In the genomic region with DNA sequence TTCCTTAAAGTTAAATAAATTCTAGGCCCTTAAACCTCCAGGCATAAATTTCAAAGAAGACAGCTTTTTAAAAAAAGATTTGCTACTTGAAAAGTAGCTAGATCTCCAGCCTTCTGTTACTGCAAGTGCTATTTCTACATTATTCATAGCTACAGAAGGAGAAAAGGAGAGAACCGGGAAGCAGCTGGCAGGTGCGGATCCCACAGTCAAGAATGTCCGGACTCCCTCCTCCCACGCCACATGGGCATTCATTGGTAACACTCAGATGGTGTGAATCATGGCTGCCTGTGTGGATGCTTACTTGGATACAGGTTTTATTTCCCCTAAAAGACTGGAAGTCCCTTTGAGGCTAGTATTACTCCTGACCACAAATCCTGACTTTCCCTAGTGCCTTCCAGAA, we compare ENCODE assay signal across 15 cellular contexts. TPM values are rescaled to one million over a fixed set of nuclear protein-coding genes. Genes with fewer than 3 reads are reported as not detected.
DNase-seq lines count a peak whose midpoint lies in the region; ATAC-seq and TF ChIP-seq lines count a peak whose summit lies in the region.
"Had no signal": no experiment of that assay in that cellular context is flagged by ENCODE, and none has a peak within 500 bp of the region (broad histone marks: within the 10 kb centered on the region; RNA-seq: fewer than 3 reads in every experiment).

No MANE protein-coding gene starts in this region.

- H3K27me3 ChIP-seq in left ventricle myocardium inferior (ENCODE audit: low read depth) (no peaks in the 10 kb centered on the region), brain microvascular endothelial cell (replicated peaks) (no peaks in the 10 kb centered on the region), testis (no peaks in the 10 kb centered on the region)
- H3K27me3 ChIP-seq: body of pancreas, sigmoid colon had no signal

- WGBS in testis, 2 donors, result 65 to 66% methylated on average over 4 of the region's 4 CpGs

- in situ Hi-C loops in brain microvascular endothelial cell (cut with HindIII; ENCODE audit: low pct_ligation_motif_present, low sequenced_read_pairs), result no loop called here

- TF ChIP-seq CTCF in left ventricle myocardium inferior (IDR thresholded peaks at IDR 0.05; ENCODE audit: borderline replicate concordance), result no peak
- TF ChIP-seq CTCF in brain microvascular endothelial cell (IDR thresholded peaks at IDR 0.05; ENCODE audit: low read depth, low read length, missing control alignments), result no peak
- TF ChIP-seq CTCF in testis (IDR thresholded peaks at IDR 0.05), result peak in 1 of 3 experiments; percentile 4

- peaks cover 14% of the 10 kb centered on the region for H3K4me1 ChIP-seq in left ventricle myocardium inferior
- H3K4me1 ChIP-seq in testis, result peaks cover 4% of the 10 kb centered on the region

- no peak overlapping the region for H3K4me3 ChIP-seq in left ventricle myocardium inferior
- no peak overlapping the region for H3K4me3 ChIP-seq in brain microvascular endothelial cell (ENCODE audit: low read depth, low read length)
- H3K4me3 ChIP-seq in testis, result no peak overlapping the region
- H3K4me3 ChIP-seq: body of pancreas, sigmoid colon had no signal

- ATAC-seq in left cardiac atrium (peak; percentile 53 to 69), HG02642 (IDR thresholded peaks at IDR 0.05; ENCODE audit: poor library complexity, unreplicated experiment) (no peak)

- no peak overlapping the region for H3K27ac ChIP-seq in left ventricle myocardium inferior (replicated peaks)
- peak overlapping the region; percentile 34 for H3K27ac ChIP-seq in brain microvascular endothelial cell
- no peak overlapping the region for H3K27ac ChIP-seq in testis
- H3K27ac ChIP-seq: body of pancreas had no signal

- intact Hi-C loops in left cardiac atrium (cut with DNase I) (loop anchor here in 1 of 2 donors (10.0 kb wide), 1 partner anchor 160 kb away; no protein-coding TSS in a partner anchor), left ventricle myocardium inferior (cut with micrococcal nuclease) (no loop called here), testis (cut with DNase I; ENCODE audit: low total_unique reads) (loop anchor here (10.0 kb wide), 1 partner anchor 160 kb away; no protein-coding TSS in a partner anchor)

- H3K9me3 ChIP-seq in left ventricle myocardium inferior (replicated peaks), result no peaks in the 10 kb centered on the region
- no peaks in the 10 kb centered on the region for H3K9me3 ChIP-seq in testis
- H3K9me3 ChIP-seq: body of pancreas, sigmoid colon had no signal

- DNase-seq in left cardiac atrium (no peak), left ventricle myocardium inferior (no peak), brain microvascular endothelial cell (no peak), left kidney (ENCODE audit: low read depth, low spot score) (peak; percentile 64), testis (peak; percentile 36), GM19238 (ENCODE audit: insufficient read length, low spot score) (no peak), HPDE6-E6E7 (ENCODE audit: extremely low spot score) (no peak)
- DNase-seq: activated CD4-positive, alpha-beta memory T cell treated with anti-CD3 and anti-CD28 coated beads, Interleukin-2, amount 10 ng/mL, durations not matched to agents 7 days and 5 days; activated effector memory CD4-positive, alpha-beta T cell treated with Interleukin-2 at 50 U/mL for 16 hours; body of pancreas; KG1; naive thymus-derived CD8-positive, alpha-beta T cell; sigmoid colon; stimulated activated naive CD4-positive, alpha-beta T cell had no signal

- H3K36me3 ChIP-seq in left ventricle myocardium inferior, result peaks cover 50% of the 10 kb centered on the region
- peaks cover 50% of the 10 kb centered on the region for H3K36me3 ChIP-seq in brain microvascular endothelial cell (replicated peaks)
- peaks cover 3% of the 10 kb centered on the region for H3K36me3 ChIP-seq in testis (ENCODE audit: low read depth, missing control alignments)

- TF ChIP-seq POLR2A in testis (IDR thresholded peaks at IDR 0.05), result no peak

RNA-seq across cellular contexts. Expression of gene YPEL1, which starts 39.5 kb away (rescaled TPM):
- total RNA-seq in left cardiac atrium (1 to 10 TPM; 4.6 to 5.3 TPM), left ventricle myocardium inferior (8.3 TPM), testis (100 to 1,000 TPM in 1 of 2 donors, 10 to 100 TPM in 1; 83.6 to 169 TPM)
- 168 TPM for polyA plus RNA-seq in testis (ENCODE audit: insufficient read depth, low read depth, low replicate concordance)

Comparison
In these comparisons a context has a peak if more than half of its experiments do, and no peak if none do; other contexts are left out.
1. DNase-seq: peak in left kidney (single experiment) and testis (single experiment); none in left cardiac atrium (single experiment), left ventricle myocardium inferior (single experiment), brain microvascular endothelial cell (single experiment), GM19238 (single experiment) and HPDE6-E6E7 (single experiment).